ENCODE assay signal across 16 cellular contexts in genomic region chr5:36022246-36022645, GRCh38. TPM values are rescaled to one million over a fixed set of nuclear protein-coding genes. Genes with fewer than 3 reads are reported as not detected.
"Had no signal": no experiment of that assay in that cellular context is flagged by ENCODE, and none has a peak within 500 bp of the region (broad histone marks: within the 10 kb centered on the region; RNA-seq: fewer than 3 reads in every experiment).

No MANE protein-coding gene starts in this region.

RNA-seq across cellular contexts. Expression of gene UGT3A1, which starts 31.1 kb away (rescaled TPM):
- total RNA-seq: naive thymus-derived CD8-positive, alpha-beta T cell; natural killer cell treated with Interleukin-12 subunit alpha and Interleukin-12 subunit beta and Interleukin-15 and Interleukin-18, amount 100 ng/mL, for 72 hours; neural crest cell; omental fat pad; osteocyte; pancreas; posterior vena cava; pulmonary artery endothelial cell; right atrium auricular region; sciatic nerve; smooth muscle cell; spleen; transverse colon; upper lobe of left lung; ureter; vagina had no signal
- polyA plus RNA-seq: naive thymus-derived CD8-positive, alpha-beta T cell; pancreas; smooth muscle cell; spleen had no signal

RNA-seq across cellular contexts. Expression of gene UGT3A2, which starts 44.4 kb away (rescaled TPM):
- total RNA-seq: naive thymus-derived CD8-positive, alpha-beta T cell; natural killer cell treated with Interleukin-12 subunit alpha and Interleukin-12 subunit beta and Interleukin-15 and Interleukin-18, amount 100 ng/mL, for 72 hours; omental fat pad; osteocyte; posterior vena cava; pulmonary artery endothelial cell; sciatic nerve; smooth muscle cell; upper lobe of left lung; vagina had no signal
- polyA plus RNA-seq: naive thymus-derived CD8-positive, alpha-beta T cell had no signal
